ENCODE assay signal across 1 cellular context in the genomic region with DNA sequence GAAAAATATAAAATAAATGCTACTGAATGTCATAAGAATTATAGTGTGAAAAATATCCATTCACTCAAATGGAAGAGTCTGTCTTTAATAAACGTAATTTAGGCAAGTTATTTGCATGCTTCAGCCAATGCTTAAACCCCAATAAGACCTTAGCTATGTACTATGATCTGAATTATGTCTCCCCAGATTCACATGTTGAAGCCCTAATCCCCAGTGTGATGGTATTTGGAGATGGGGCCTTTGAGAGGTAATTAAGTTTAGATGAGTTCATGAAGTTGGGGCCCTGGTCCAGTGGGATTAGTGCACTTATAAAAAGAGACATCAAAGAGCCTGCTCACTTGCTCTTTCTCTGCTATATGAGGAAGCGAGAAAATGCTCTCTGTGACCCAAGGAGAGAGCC.
TF ChIP-seq lines count a peak whose summit lies in the region.

No MANE protein-coding gene starts in this region.

TF ChIP-seq in GM12878, 131 proteins besides CTCF, POLR2A, EP300 and RAD21 (continued from another document):
- TF ChIP-seq, protein P1, sequence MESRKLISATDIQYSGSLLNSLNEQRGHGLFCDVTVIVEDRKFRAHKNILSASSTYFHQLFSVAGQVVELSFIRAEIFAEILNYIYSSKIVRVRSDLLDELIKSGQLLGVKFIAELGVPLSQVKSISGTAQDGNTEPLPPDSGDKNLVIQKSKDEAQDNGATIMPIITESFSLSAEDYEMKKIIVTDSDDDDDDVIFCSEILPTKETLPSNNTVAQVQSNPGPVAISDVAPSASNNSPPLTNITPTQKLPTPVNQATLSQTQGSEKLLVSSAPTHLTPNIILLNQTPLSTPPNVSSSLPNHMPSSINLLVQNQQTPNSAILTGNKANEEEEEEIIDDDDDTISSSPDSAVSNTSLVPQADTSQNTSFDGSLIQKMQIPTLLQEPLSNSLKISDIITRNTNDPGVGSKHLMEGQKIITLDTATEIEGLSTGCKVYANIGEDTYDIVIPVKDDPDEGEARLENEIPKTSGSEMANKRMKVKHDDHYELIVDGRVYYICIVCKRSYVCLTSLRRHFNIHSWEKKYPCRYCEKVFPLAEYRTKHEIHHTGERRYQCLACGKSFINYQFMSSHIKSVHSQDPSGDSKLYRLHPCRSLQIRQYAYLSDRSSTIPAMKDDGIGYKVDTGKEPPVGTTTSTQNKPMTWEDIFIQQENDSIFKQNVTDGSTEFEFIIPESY (IDR thresholded peaks at IDR 0.05), result no peak
- TF ChIP-seq, protein P2, sequence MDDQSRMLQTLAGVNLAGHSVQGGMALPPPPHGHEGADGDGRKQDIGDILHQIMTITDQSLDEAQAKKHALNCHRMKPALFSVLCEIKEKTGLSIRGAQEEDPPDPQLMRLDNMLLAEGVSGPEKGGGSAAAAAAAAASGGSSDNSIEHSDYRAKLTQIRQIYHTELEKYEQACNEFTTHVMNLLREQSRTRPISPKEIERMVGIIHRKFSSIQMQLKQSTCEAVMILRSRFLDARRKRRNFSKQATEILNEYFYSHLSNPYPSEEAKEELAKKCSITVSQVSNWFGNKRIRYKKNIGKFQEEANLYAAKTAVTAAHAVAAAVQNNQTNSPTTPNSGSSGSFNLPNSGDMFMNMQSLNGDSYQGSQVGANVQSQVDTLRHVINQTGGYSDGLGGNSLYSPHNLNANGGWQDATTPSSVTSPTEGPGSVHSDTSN (IDR thresholded peaks at IDR 0.05; ENCODE audit: insufficient replicate concordance, low read depth, low read length), result no peak
- TF ChIP-seq TAF1 (IDR thresholded peaks at IDR 0.05; ENCODE audit: borderline replicate concordance, low read depth, low read length) (no peak), TBL1XR1 (IDR thresholded peaks at IDR 0.05; ENCODE audit: low read depth, low read length) (no peak), ZNF622 (IDR thresholded peaks at IDR 0.05) (no peak), SMAD5 (IDR thresholded peaks at IDR 0.05; ENCODE audit: low read depth) (no peak), ZNF274 (IDR thresholded peaks at IDR 0.05; ENCODE audit: insufficient read depth, insufficient read length) (no peak)
TF ChIP-seq in GM12878: peak in this region for 0.
